ENCODE assay signal across 24 cellular contexts in genomic region chr5:52685621-52686370, GRCh38.
"Had no signal": no experiment of that assay in that cellular context is flagged by ENCODE, and none has a peak within 500 bp of the region (broad histone marks: within the 10 kb centered on the region; RNA-seq: fewer than 3 reads in every experiment).

No MANE protein-coding gene starts in this region.

- H3K9me3 ChIP-seq: mucosa of descending colon, neutrophil, tibial nerve, uterus had no signal

- FAIRE-seq: colon, endometrium, TTC549 had no signal

- DNase-seq: activated CD4-positive, alpha-beta T cell treated with anti-CD3 and anti-CD28 coated beads for 48 hours; activated CD8-positive, alpha-beta memory T cell treated with anti-CD3 and anti-CD28 coated beads, Interleukin-2, amount 50 U/mL, for 4 hours; activated CD8-positive, alpha-beta T cell treated with anti-CD3 and anti-CD28 coated beads, Interleukin-2, amount 10 ng/mL, durations not matched to agents 7 days and 5 days; activated gamma-delta T cell treated with Interleukin-2 at 50 U/mL for 16 hours; activated T-cell treated with anti-CD3 and anti-CD28 coated beads, Interleukin-2, amount 50 U/mL, for 72 hours; amniotic stem cell; caudate nucleus; mucosa of descending colon; natural killer cell; posterior cingulate gyrus; retina; stimulated activated CD4-positive, alpha-beta T cell treated with anti-CD3 and anti-CD28 coated beads, Interleukin-15, amount 100 ng/mL, for 24 hours; stimulated activated CD4-positive, alpha-beta T cell treated with anti-CD3 and anti-CD28 coated beads, Interleukin-4, amount 100 ng/mL, for 1 hour; stimulated activated naive B cell treated with anti-CD40 and anti-IgM and Interleukin-4, amounts not matched to agents 10 μg/mL and 1 μg/mL and 100 μg/mL, for 72 hours; T-helper 2 cell; uterus had no signal

- H3K4me3 ChIP-seq: mucosa of descending colon, tibial nerve, uterus had no signal

- H3K27ac ChIP-seq: neutrophil, tibial nerve, uterus had no signal

- H3K36me3 ChIP-seq: neutrophil, tibial nerve, uterus had no signal

- ATAC-seq: activated CD8-positive, alpha-beta T cell treated with anti-CD3 and anti-CD28 coated beads, Interleukin-2, amount 10 ng/mL, durations not matched to agents 7 days and 5 days; activated T-cell treated with anti-CD3 and anti-CD28 coated beads, Interleukin-2, amount 50 U/mL, for 72 hours; esophagus mucosa; left lobe of liver; mucosa of descending colon; natural killer cell; stimulated activated naive B cell treated with anti-CD40 and anti-IgM and Interleukin-4, amounts not matched to agents 10 μg/mL and 1 μg/mL and 100 μg/mL, for 72 hours; WTC11 had no signal

- H3K27me3 ChIP-seq: neutrophil, tibial nerve, uterus had no signal
